26 cellular contexts compared by ENCODE assay signal in genomic region chr15:65412556-65412955, GRCh38. TPM values are rescaled to one million over a fixed set of nuclear protein-coding genes. Genes with fewer than 3 reads are reported as not detected.
"Had no signal": no experiment of that assay in that cellular context is flagged by ENCODE, and none has a peak within 500 bp of the region (broad histone marks: within the 10 kb centered on the region; RNA-seq: fewer than 3 reads in every experiment).

No MANE protein-coding gene starts in this region.

- ATAC-seq: natural killer cell, right cardiac atrium had no signal

- H3K36me3 ChIP-seq: left ventricle myocardium inferior, neutrophil, ovary, thyroid gland had no signal

- FAIRE-seq: bronchial epithelial cell, frontal cortex had no signal

- H3K36me3 Mint-ChIP-seq: activated CD4-positive, alpha-beta memory T cell treated with anti-CD3 and anti-CD28 coated beads for 36 hours; activated naive CD8-positive, alpha-beta T cell treated with anti-CD3 and anti-CD28 coated beads, Interleukin-2, amount 10 ng/mL, durations not matched to agents 7 days and 5 days; natural killer cell had no signal

- DNase-seq: activated B cell treated with CpG ODN at 0.5 μM for 24 hours; activated CD4-positive, alpha-beta memory T cell treated with anti-CD3 and anti-CD28 coated beads for 36 hours; activated CD4-positive, alpha-beta T cell treated with anti-CD3 and anti-CD28 coated beads for 48 hours; activated naive CD4-positive, alpha-beta T cell treated with Interleukin-2 at 50 U/mL for 16 hours; activated naive CD8-positive, alpha-beta T cell treated with anti-CD3 and anti-CD28 coated beads, Interleukin-2, amount 10 ng/mL, durations not matched to agents 7 days and 5 days; activated T-cell treated with anti-CD3 and anti-CD28 coated beads, Interleukin-2, amount 50 U/mL, for 48 hours; amniotic stem cell; cerebellar nuclear complex; hippocampal formation; left ventricle myocardium inferior; mammary epithelial cell; midbrain; natural killer cell; right cardiac atrium; stimulated activated CD4-positive, alpha-beta T cell treated with anti-CD3 and anti-CD28 coated beads, Interleukin-1b, Interleukin-23, amount 100 ng/mL, for 48 hours; substantia nigra; T-helper 9 cell; thyroid gland had no signal

- H3K9me3 ChIP-seq: left ventricle myocardium inferior, neutrophil, ovary, thyroid gland had no signal

- H3K4me1 Mint-ChIP-seq: natural killer cell had no signal

- H3K4me3 Mint-ChIP-seq: activated B cell treated with CpG ODN at 0.5 μM for 24 hours; activated CD4-positive, alpha-beta memory T cell treated with anti-CD3 and anti-CD28 coated beads for 36 hours; activated naive CD8-positive, alpha-beta T cell treated with anti-CD3 and anti-CD28 coated beads, Interleukin-2, amount 10 ng/mL, durations not matched to agents 7 days and 5 days; natural killer cell; stimulated activated naive CD8-positive, alpha-beta T cell treated with anti-CD3 and anti-CD28 coated beads, Interleukin-15, Interleukin-2, amounts not matched to agents 100 ng/mL and 50 ng/mL, for 24 hours had no signal

- H3K27me3 ChIP-seq: ovary, thyroid gland had no signal

- H3K4me3 ChIP-seq: left ventricle myocardium inferior, ovary, thyroid gland had no signal

- H3K27ac Mint-ChIP-seq: activated B cell treated with CpG ODN at 0.5 μM for 24 hours; activated CD4-positive, alpha-beta memory T cell treated with anti-CD3 and anti-CD28 coated beads for 36 hours; activated naive CD8-positive, alpha-beta T cell treated with anti-CD3 and anti-CD28 coated beads, Interleukin-2, amount 10 ng/mL, durations not matched to agents 7 days and 5 days; natural killer cell; stimulated activated naive CD8-positive, alpha-beta T cell treated with anti-CD3 and anti-CD28 coated beads, Interleukin-15, Interleukin-2, amounts not matched to agents 100 ng/mL and 50 ng/mL, for 24 hours had no signal

- H3K9me3 Mint-ChIP-seq: activated B cell treated with CpG ODN at 0.5 μM for 24 hours; activated CD4-positive, alpha-beta memory T cell treated with anti-CD3 and anti-CD28 coated beads for 36 hours; activated naive CD8-positive, alpha-beta T cell treated with anti-CD3 and anti-CD28 coated beads, Interleukin-2, amount 10 ng/mL, durations not matched to agents 7 days and 5 days; natural killer cell; stimulated activated naive CD8-positive, alpha-beta T cell treated with anti-CD3 and anti-CD28 coated beads, Interleukin-15, Interleukin-2, amounts not matched to agents 100 ng/mL and 50 ng/mL, for 24 hours had no signal

- H3K27ac ChIP-seq: left ventricle myocardium inferior, neutrophil, thyroid gland had no signal

RNA-seq across cellular contexts. Expression of gene IGDCC4, which starts 10.2 kb away (rescaled TPM):
- total RNA-seq: activated B cell treated with CpG ODN at 0.5 μM for 24 hours had no signal

RNA-seq across cellular contexts. Expression of gene IGDCC3, which starts 34.8 kb away (rescaled TPM):
- total RNA-seq: activated B cell treated with CpG ODN at 0.5 μM for 24 hours; activated CD4-positive, alpha-beta memory T cell treated with anti-CD3 and anti-CD28 coated beads for 36 hours; activated naive CD8-positive, alpha-beta T cell treated with anti-CD3 and anti-CD28 coated beads, Interleukin-2, amount 10 ng/mL, durations not matched to agents 7 days and 5 days; bronchial epithelial cell; fibroblast of lung; mammary epithelial cell; natural killer cell; pulmonary artery endothelial cell; T-helper 1 cell treated with Interleukin-12 subunit alpha and Interleukin-12 subunit beta and Interleukin-4 antibody, amounts not matched to agents 30 ng/mL and 1 ng/mL, for 36 hours had no signal
- polyA plus RNA-seq: mammary epithelial cell had no signal
